Comparison of ENCODE assay signal across 14 cellular contexts in genomic region chr1:22236151-22236550, GRCh38.
A peak's percentile ranks its signal among the peaks of the same experiment; 100 is the strongest.
DNase-seq lines count a peak whose midpoint lies in the region; ATAC-seq, FAIRE-seq and TF ChIP-seq lines count a peak whose summit lies in the region.
"Had no signal": no experiment of that assay in that cellular context is flagged by ENCODE, and none has a peak within 500 bp of the region (broad histone marks: within the 10 kb centered on the region; RNA-seq: fewer than 3 reads in every experiment).

No MANE protein-coding gene starts in this region.

- no peak overlapping the region for H2BK5ac ChIP-seq in H1 (ENCODE audit: low read depth, low read length)

- H3K36me3 ChIP-seq in right atrium auricular region: no peaks in the 10 kb centered on the region
- no peaks in the 10 kb centered on the region for H3K36me3 ChIP-seq in H1 (ENCODE audit: control insufficient read depth in 2 of 4, insufficient read depth in 4 of 4, low read length in 3 of 4)
- no peaks in the 10 kb centered on the region for H3K36me3 ChIP-seq in osteoblast (ENCODE audit: insufficient read depth, low read length)
- H3K36me3 ChIP-seq: BLaER1 treated with 17β-estradiol and CSF1 and Interleukin-3, amounts not matched to agents 10 nM and 100 nM; SJSA1 had no signal

- H3K23ac ChIP-seq in H1 (ENCODE audit: insufficient read length): no peak overlapping the region

- no peaks in the 10 kb centered on the region for H3K4me1 ChIP-seq in right atrium auricular region
- H3K4me1 ChIP-seq in H1 (replicated peaks in 1 of 4; ENCODE audit: control insufficient read depth in 3 of 4, insufficient read depth in 4 of 4, low read length in 3 of 4): peaks cover 5 to 23% (median 14%) of the 10 kb centered on the region in 4 experiments
- no peaks in the 10 kb centered on the region for H3K4me1 ChIP-seq in osteoblast (ENCODE audit: insufficient read depth, low read length)
- H3K4me1 ChIP-seq: SJSA1 had no signal

- POLR2A ChIA-PET in H1 (lab: Charles Lee; ENCODE audit: partially characterized antibody): interaction anchor here (1.1 to 1.4 kb wide), 2 partner anchors 7 to 27 kb away, joined by 3 to 5 read pairs; no protein-coding TSS in a partner anchor

- no peak overlapping the region for H2BK120ac ChIP-seq in H1 (replicated peaks; ENCODE audit: low read depth, low read length)

- H3K56ac ChIP-seq in H1 (replicated peaks; ENCODE audit: insufficient read length, low read depth, low read length): no peak overlapping the region

- H3K79me2 ChIP-seq in H1 (ENCODE audit: control insufficient read depth in 1 of 2, insufficient read depth in 2 of 2, low read length in 2 of 2): no peaks in the 10 kb centered on the region
- H3K79me2 ChIP-seq in osteoblast (ENCODE audit: insufficient read depth, low read length): no peaks in the 10 kb centered on the region

- H3K79me1 ChIP-seq in H1 (ENCODE audit: low read depth, low read length): no peaks in the 10 kb centered on the region

- no peak overlapping the region for H3K4me3 ChIP-seq in right atrium auricular region
- no peak overlapping the region for H3K4me3 ChIP-seq in H1 (ENCODE audit: extremely low read depth in 1 of 4, insufficient read depth in 2 of 4, low read depth in 3 of 4, low read length in 4 of 4)
- no peak overlapping the region for H3K4me3 ChIP-seq in osteoblast (ENCODE audit: insufficient read depth, low read length)
- H3K4me3 ChIP-seq: BLaER1 treated with 17β-estradiol and CSF1 and Interleukin-3, amounts not matched to agents 10 nM and 100 nM; SJSA1 had no signal

- H2AFZ ChIP-seq in H1 (ENCODE audit: low read length): no peak overlapping the region
- no peak overlapping the region for H2AFZ ChIP-seq in osteoblast (ENCODE audit: low read length)

- FAIRE-seq in H1 (lab: Jason Lieb, UNC): no peak
- FAIRE-seq: D721Med had no signal

- CTCF ChIA-PET in H1 (lab: Charles Lee; ENCODE audit: partially characterized antibody): interaction anchor here (0.7 to 1.6 kb wide), 7 partner anchors 9 to 180 kb away, joined by 3 to 8 read pairs (median 3); no protein-coding TSS in a partner anchor

- H3K9ac ChIP-seq in H1 (replicated peaks in 1 of 4; ENCODE audit: extremely low read depth in 1 of 4, low read depth in 3 of 4, low read length in 3 of 4): no peak overlapping the region
- H3K9ac ChIP-seq: BLaER1 treated with 17β-estradiol and CSF1 and Interleukin-3, amounts not matched to agents 10 nM and 100 nM had no signal

- H4K20me1 ChIP-seq in H1 (replicated peaks in 1 of 2; ENCODE audit: control insufficient read depth in 1 of 2, insufficient read depth in 2 of 2, low read length in 2 of 2) (no peaks in the 10 kb centered on the region), osteoblast (ENCODE audit: insufficient read depth, low read length) (no peaks in the 10 kb centered on the region)
- H4K20me1 ChIP-seq: BLaER1 treated with 17β-estradiol and CSF1 and Interleukin-3, amounts not matched to agents 10 nM and 100 nM had no signal

- no peak for ATAC-seq in Right ventricle myocardium superior (ENCODE audit: poor library complexity)
- ATAC-seq: CD8-positive, alpha-beta T cell had no signal

- peak; percentile 17 for DNase-seq in Right ventricle myocardium superior
- DNase-seq in right atrium auricular region (ENCODE audit: low spot score): no peak
- peak; percentile 87 for DNase-seq in NCI-H2171 treated with DMSO at 0.1 percent for 48 hours (lab: John Stamatoyannopoulos, UW)
- no peak for DNase-seq in H1 (ENCODE audit: low read depth in 1 of 2, low spot score in 2 of 2)
- peak; percentile 72 for DNase-seq in osteoblast (ENCODE audit: insufficient read length, low spot score, missing footprints)
- DNase-seq in NK-92 treated with Interleukin-12 subunit alpha and Interleukin-12 subunit beta, amount 100 ng/mL, for 24 hours (lab: John Stamatoyannopoulos, UW): no peak
- DNase-seq in A172 (ENCODE audit: low spot score): no peak
- no peak for DNase-seq in HUDEP-2 (lab: John Stamatoyannopoulos, UW; ENCODE audit: unreplicated experiment in 76 of 76)
- DNase-seq: CD8-positive, alpha-beta T cell; DMS79 treated with DMSO at 0.1 percent for 48 hours; NCI-H2029 had no signal

- H2BK12ac ChIP-seq in H1 (ENCODE audit: low read depth, low read length): 0 out of 2 replicates have a peak overlapping the region, but pooled peaks have one; percentile 50

- H3K9me3 ChIP-seq in right atrium auricular region: no peaks in the 10 kb centered on the region
- no peaks in the 10 kb centered on the region for H3K9me3 ChIP-seq in H1 (ENCODE audit: insufficient read depth in 2 of 2, low read depth in 1 of 2, low read length in 1 of 2)
- no peaks in the 10 kb centered on the region for H3K9me3 ChIP-seq in osteoblast (ENCODE audit: low read depth, low read length)
- H3K9me3 ChIP-seq: BLaER1 treated with 17β-estradiol and CSF1 and Interleukin-3, amounts not matched to agents 10 nM and 100 nM; SJSA1 had no signal

- no peak for TF ChIP-seq POLR2A in H1 (IDR thresholded peaks at IDR 0.05; ENCODE audit: control extremely low read depth in 1 of 2, low read depth in 2 of 2, low read length in 2 of 2)

- H3K14ac ChIP-seq in H1 (ENCODE audit: insufficient read length): no peak overlapping the region

- H3K27ac ChIP-seq in right atrium auricular region (no peak overlapping the region), H1 (ENCODE audit: low read depth, low read length) (no peak overlapping the region), osteoblast (ENCODE audit: low read depth, low read length) (no peak overlapping the region)
- H3K27ac ChIP-seq: BLaER1 treated with 17β-estradiol and CSF1 and Interleukin-3, amounts not matched to agents 10 nM and 100 nM; SJSA1 had no signal

- no peak overlapping the region for H2AK5ac ChIP-seq in H1 (ENCODE audit: low read depth, low read length)

- intact Hi-C loops in Right ventricle myocardium superior (cut with DNase I): no loop called here

- no peak for TF ChIP-seq EP300 in H1 (IDR thresholded peaks at IDR 0.05; ENCODE audit: borderline replicate concordance in 1 of 2, low read depth in 2 of 2, low read length in 2 of 2)

- no peak overlapping the region for H4K8ac ChIP-seq in H1 (ENCODE audit: extremely low read depth, insufficient read depth, low read length)

- TF ChIP-seq CTCF in right atrium auricular region (IDR thresholded peaks at IDR 0.05): no peak
- no peak for TF ChIP-seq CTCF in H1 (IDR thresholded peaks at IDR 0.05; ENCODE audit: control extremely low read depth in 1 of 3, insufficient read depth in 1 of 3, low read depth in 1 of 3, low read length in 3 of 3)
- TF ChIP-seq CTCF in osteoblast (IDR thresholded peaks at IDR 0.05; ENCODE audit: extremely low read depth, low read depth, low read length): no peak

- H3K4ac ChIP-seq in H1 (replicated peaks; ENCODE audit: insufficient read length, low read depth, low read length): no peak overlapping the region

- no peak for TF ChIP-seq RAD21 in H1 (IDR thresholded peaks at IDR 0.05 in 1 of 2, conservative IDR thresholded peaks at IDR 0.05 in 1 of 2; ENCODE audit: low read depth in 2 of 2, low read length in 2 of 2)

- H3K27me3 ChIP-seq in right atrium auricular region (no peaks in the 10 kb centered on the region), H1 (replicated peaks in 1 of 4; ENCODE audit: control insufficient read depth in 3 of 4, extremely low read depth in 1 of 4, insufficient read depth in 3 of 4, low read length in 3 of 4) (no peaks in the 10 kb centered on the region; a peak in 1 of 7 replicates), osteoblast (ENCODE audit: insufficient read depth, low read length) (peaks cover 6% of the 10 kb centered on the region)

- no peak overlapping the region for H2BK20ac ChIP-seq in H1 (ENCODE audit: low read length)

- WGBS in H1 (ENCODE audit: extremely low coverage in 1 of 2, insufficient coverage in 1 of 2, insufficient read length in 1 of 2, insufficient replicate concordance in 2 of 2, low coverage in 1 of 2, low lambda C conversion rate in 2 of 2, missing lambda C conversion rate in 1 of 2), 2 experiments: 87% methylated on average over 8 of the region's 8 CpGs; no CpG with 5 or more reads in 1 of the 2 experiments

- no peak overlapping the region for H4K5ac ChIP-seq in H1 (ENCODE audit: insufficient read length, low read depth, low read length)

- H2BK15ac ChIP-seq in H1 (ENCODE audit: low read length): 0 out of 2 replicates have a peak overlapping the region, but pooled peaks have one; percentile 29

- peaks cover 2% of the 10 kb centered on the region; the same call in 1 of the 2 replicates for H3K23me2 ChIP-seq in H1 (ENCODE audit: low read depth, low read length)

- peak overlapping the region; percentile 43; the same call in 1 of the 2 replicates for H3K18ac ChIP-seq in H1 (ENCODE audit: extremely low read depth, low read length)

- H3K4me2 ChIP-seq in H1 (ENCODE audit: insufficient read depth in 1 of 2, low read depth in 2 of 2, low read length in 2 of 2): no peak overlapping the region
- no peak overlapping the region for H3K4me2 ChIP-seq in osteoblast (ENCODE audit: insufficient read depth, low read length)
- H3K4me2 ChIP-seq: BLaER1 treated with 17β-estradiol and CSF1 and Interleukin-3, amounts not matched to agents 10 nM and 100 nM had no signal

- no peak overlapping the region for H4K91ac ChIP-seq in H1 (replicated peaks; ENCODE audit: insufficient read length, low read length)

TF ChIP-seq in H1, 55 proteins besides CTCF, POLR2A, EP300 and RAD21 (continues in another document):
- TF ChIP-seq TAF1 (IDR thresholded peaks at IDR 0.05; ENCODE audit: low read depth, low read length) (no peak), RNF2 (IDR thresholded peaks at IDR 0.05; ENCODE audit: borderline replicate concordance, low read depth, low read length, missing control alignments, poor library complexity, severe bottlenecking) (no peak), KDM4A (IDR thresholded peaks at IDR 0.05; ENCODE audit: low read depth, low read length, severe bottlenecking) (no peak), E2F6 (IDR thresholded peaks at IDR 0.05) (no peak), ZNF274 (IDR thresholded peaks at IDR 0.05; ENCODE audit: borderline replicate concordance, extremely low read depth, low read length) (no peak), GABPA (IDR thresholded peaks at IDR 0.05; ENCODE audit: borderline replicate concordance, insufficient read depth, low read length) (no peak), HDAC6 (IDR thresholded peaks at IDR 0.05; ENCODE audit: low read depth, low read length) (no peak), NANOG (IDR thresholded peaks at IDR 0.05; ENCODE audit: insufficient read depth, low read depth, low read length, poor library complexity, severe bottlenecking) (no peak), NRF1 (IDR thresholded peaks at IDR 0.05; ENCODE audit: low read depth, low read length) (no peak), JUND (IDR thresholded peaks at IDR 0.05; ENCODE audit: low read length) (no peak), TCF12 (IDR thresholded peaks at IDR 0.05; ENCODE audit: low read depth, low read length) (no peak), BACH1 (IDR thresholded peaks at IDR 0.05; ENCODE audit: low read length) (no peak)

Comparison
In these comparisons a context has a peak if more than half of its experiments do, and no peak if none do; other contexts are left out.
1. DNase-seq: peak in Right ventricle myocardium superior (single experiment), NCI-H2171 treated with DMSO at 0.1 percent for 48 hours (single experiment) and osteoblast (single experiment); none in right atrium auricular region (single experiment), H1 (0 of 2), NK-92 treated with Interleukin-12 subunit alpha and Interleukin-12 subunit beta, amount 100 ng/mL, for 24 hours (single experiment), A172 (single experiment) and HUDEP-2 (0 of 76).